12 cellular contexts compared by ENCODE assay signal in genomic region chr3:16300282-16300681, GRCh38. TPM values are rescaled to one million over a fixed set of nuclear protein-coding genes. Genes with fewer than 3 reads are reported as not detected.
DNase-seq lines count a peak whose midpoint lies in the region; ATAC-seq and TF ChIP-seq lines count a peak whose summit lies in the region.
"Had no signal": no experiment of that assay in that cellular context is flagged by ENCODE, and none has a peak within 500 bp of the region (broad histone marks: within the 10 kb centered on the region; RNA-seq: fewer than 3 reads in every experiment).

No MANE protein-coding gene starts in this region.

- no peak overlapping the region for H3K9ac ChIP-seq in KMS-11

- peak overlapping the region; percentile 79 for H3K4me2 ChIP-seq in KMS-11

- H3K36me3 ChIP-seq in KMS-11 (ENCODE audit: insufficient read depth) (no peaks in the 10 kb centered on the region; the same call in 1 of the 2 replicates), right atrium auricular region (no peaks in the 10 kb centered on the region)

- peak overlapping the region; percentile 97 for H3K27ac Mint-ChIP-seq in activated naive CD4-positive, alpha-beta T cell treated with anti-CD3 and anti-CD28 coated beads, Interleukin-2, amount 50 U/mL, for 24 hours
- no peak overlapping the region for H3K27ac Mint-ChIP-seq in progenitor cell of endocrine pancreas
- H3K27ac Mint-ChIP-seq: HFFc6 had no signal

- H4K20me1 ChIP-seq in KMS-11 (ENCODE audit: insufficient read depth), result no peaks in the 10 kb centered on the region

- TF ChIP-seq CTCF in KMS-11 (conservative IDR thresholded peaks at IDR 0.05; ENCODE audit: low read depth, low read length), result no peak
- TF ChIP-seq CTCF in progenitor cell of endocrine pancreas (IDR thresholded peaks at IDR 0.05; ENCODE audit: unreplicated experiment), result no peak
- no peak for TF ChIP-seq CTCF in right atrium auricular region (IDR thresholded peaks at IDR 0.05)

- peaks cover 45% of the 10 kb centered on the region for H3K36me3 Mint-ChIP-seq in activated naive CD4-positive, alpha-beta T cell treated with anti-CD3 and anti-CD28 coated beads, Interleukin-2, amount 50 U/mL, for 24 hours
- peaks cover 40% of the 10 kb centered on the region for H3K36me3 Mint-ChIP-seq in progenitor cell of endocrine pancreas (ENCODE audit: insufficient read depth)

- H2AFZ ChIP-seq in KMS-11 (ENCODE audit: low read depth), result no peak overlapping the region

- peaks cover 98% of the 10 kb centered on the region for H3K4me1 Mint-ChIP-seq in activated naive CD4-positive, alpha-beta T cell treated with anti-CD3 and anti-CD28 coated beads, Interleukin-2, amount 50 U/mL, for 24 hours
- peaks cover 2% of the 10 kb centered on the region for H3K4me1 Mint-ChIP-seq in progenitor cell of endocrine pancreas (ENCODE audit: low read depth)

- H3K27me3 Mint-ChIP-seq in activated naive CD4-positive, alpha-beta T cell treated with anti-CD3 and anti-CD28 coated beads, Interleukin-2, amount 50 U/mL, for 24 hours, result no peaks in the 10 kb centered on the region
- H3K27me3 Mint-ChIP-seq in progenitor cell of endocrine pancreas, result no peaks in the 10 kb centered on the region

- H3K9me3 Mint-ChIP-seq in activated naive CD4-positive, alpha-beta T cell treated with anti-CD3 and anti-CD28 coated beads, Interleukin-2, amount 50 U/mL, for 24 hours, result no peaks in the 10 kb centered on the region
- H3K9me3 Mint-ChIP-seq in progenitor cell of endocrine pancreas (ENCODE audit: low read depth), result peaks cover 9% of the 10 kb centered on the region
- H3K9me3 Mint-ChIP-seq: HFFc6 had no signal

- no peak for TF ChIP-seq POLR2A in erythroblast (IDR thresholded peaks at IDR 0.05; ENCODE audit: low read length)

- DNase-seq in activated naive CD4-positive, alpha-beta T cell (lab: John Stamatoyannopoulos, UW), result no peak
- DNase-seq in erythroblast (lab: John Stamatoyannopoulos, UW), result peak; percentile 12 to 47
- no peak for DNase-seq in NK-92 (lab: John Stamatoyannopoulos, UW; ENCODE audit: unreplicated experiment)
- no peak for DNase-seq in progenitor cell of endocrine pancreas (ENCODE audit: low spot score, unreplicated experiment)
- DNase-seq in right atrium auricular region (ENCODE audit: low spot score), result no peak
- DNase-seq: HFFc6, NCI-H82, sigmoid colon had no signal

- no peak for ATAC-seq in GM19467 (IDR thresholded peaks at IDR 0.05; ENCODE audit: unreplicated experiment)
- ATAC-seq: left lobe of liver had no signal

- no peaks in the 10 kb centered on the region for H3K79me2 ChIP-seq in KMS-11 (ENCODE audit: insufficient read depth, low read depth)

- H3K4me3 Mint-ChIP-seq in activated naive CD4-positive, alpha-beta T cell treated with anti-CD3 and anti-CD28 coated beads, Interleukin-2, amount 50 U/mL, for 24 hours, result peak overlapping the region; percentile 54
- H3K4me3 Mint-ChIP-seq in progenitor cell of endocrine pancreas (ENCODE audit: low read depth), result no peak overlapping the region
- H3K4me3 Mint-ChIP-seq: HFFc6 had no signal

- H3K27me3 ChIP-seq in KMS-11 (ENCODE audit: insufficient read depth, low read depth) (no peaks in the 10 kb centered on the region), right atrium auricular region (no peaks in the 10 kb centered on the region)
- H3K27me3 ChIP-seq: sigmoid colon had no signal

- no peaks in the 10 kb centered on the region for H3K9me3 ChIP-seq in right atrium auricular region
- H3K9me3 ChIP-seq: sigmoid colon had no signal

- H3K4me3 ChIP-seq in KMS-11 (IDR thresholded peaks at IDR 0.05; ENCODE audit: insufficient read depth, low read depth, low read length), result no peak overlapping the region
- H3K4me3 ChIP-seq in right atrium auricular region, result no peak overlapping the region
- H3K4me3 ChIP-seq: sigmoid colon had no signal

- H3K27ac ChIP-seq in KMS-11, result no peak overlapping the region; the same call in 1 of the 2 replicates
- H3K27ac ChIP-seq in right atrium auricular region, result no peak overlapping the region
- H3K27ac ChIP-seq: sigmoid colon had no signal

- H3K4me1 ChIP-seq in KMS-11 (ENCODE audit: low read depth, poor library complexity, severe bottlenecking), result peaks cover 53% of the 10 kb centered on the region
- peaks cover 0 to 16% of the 10 kb centered on the region in 2 donors for H3K4me1 ChIP-seq in right atrium auricular region

RNA-seq across cellular contexts. Expression of gene OXNAD1, which starts 35.3 kb away (rescaled TPM):
- total RNA-seq in progenitor cell of endocrine pancreas (17.6 and 18.5 TPM in 2 replicates), right atrium auricular region (10 to 100 TPM in 1 of 2 donors, 1 to 10 TPM in 1; 9.8 to 15.7 TPM)

RNA-seq across cellular contexts. Expression of gene DPH3, which starts 35.5 kb away (rescaled TPM):
- total RNA-seq in progenitor cell of endocrine pancreas, result 25.1 and 27.8 TPM in 2 replicates
- total RNA-seq in right atrium auricular region, result 10 to 100 TPM; 17.3 to 17.7 TPM

Comparison
In these comparisons a context has a peak if more than half of its experiments do, and no peak if none do; other contexts are left out.
1. DNase-seq: peak in erythroblast (2 of 2); none in activated naive CD4-positive, alpha-beta T cell (0 of 4), NK-92 (single experiment), progenitor cell of endocrine pancreas (single experiment) and right atrium auricular region (single experiment).